Comparison of ENCODE assay signal across 9 cellular contexts in the genomic region with DNA sequence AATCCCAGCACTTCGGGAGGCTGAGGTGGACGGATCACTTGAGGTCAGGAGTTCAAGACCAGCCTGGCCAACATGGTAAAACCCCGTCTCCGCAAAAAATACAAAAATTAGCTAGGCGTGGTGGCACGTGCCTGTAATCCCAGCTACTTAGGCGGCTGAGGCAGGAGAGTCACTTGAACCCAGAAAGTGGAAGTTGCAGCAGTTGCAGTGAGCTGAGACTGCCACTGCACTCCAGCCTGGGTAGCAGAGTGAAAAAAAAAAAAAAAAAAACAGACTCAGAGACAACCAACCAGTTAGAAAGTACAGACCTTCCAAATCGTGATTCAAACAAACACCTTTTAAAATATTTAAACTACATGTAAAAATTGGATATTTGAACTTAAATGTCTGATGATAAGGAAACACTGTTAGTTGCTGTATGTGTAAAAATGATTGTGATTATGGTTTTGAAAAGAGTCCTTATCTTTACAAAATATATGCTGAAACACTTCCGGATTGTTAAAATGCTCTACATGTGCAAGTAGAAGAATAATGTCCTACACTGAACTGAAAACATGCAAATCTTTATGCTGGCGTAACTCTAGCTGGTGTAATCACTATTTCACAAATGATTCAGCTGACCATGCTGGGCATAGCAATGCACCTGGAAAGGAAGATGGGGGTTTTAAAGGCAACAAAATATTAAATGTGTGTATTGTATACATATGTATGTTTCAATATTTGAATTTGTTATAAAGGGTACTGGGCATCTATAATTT. TPM values are rescaled to one million over a fixed set of nuclear protein-coding genes. Genes with fewer than 3 reads are reported as not detected.
A peak's percentile ranks its signal among the peaks of the same experiment; 100 is the strongest.
DNase-seq lines count a peak whose midpoint lies in the region; ATAC-seq, FAIRE-seq and TF ChIP-seq lines count a peak whose summit lies in the region.
"Had no signal": no experiment of that assay in that cellular context is flagged by ENCODE, and none has a peak within 500 bp of the region (broad histone marks: within the 10 kb centered on the region; RNA-seq: fewer than 3 reads in every experiment).

No MANE protein-coding gene starts in this region.

- SMC1A ChIA-PET in GM12878 (lab: Charles Lee; ENCODE audit: uncharacterized antibody, unreplicated experiment) = interaction anchor here (0.9 to 4.5 kb wide), 22 partner anchors 9 to 114 kb away, joined by 3 to 47 read pairs (median 5); no protein-coding TSS in a partner anchor

- peaks cover 0 to 4% of the 10 kb centered on the region in 2 experiments; a peak in 3 of 4 replicates for H3K36me3 ChIP-seq in GM12878 (ENCODE audit: control insufficient read depth in 2 of 2, insufficient read depth in 2 of 2, low read length in 1 of 2)
- no peaks in the 10 kb centered on the region for H3K36me3 ChIP-seq in stomach
- no peaks in the 10 kb centered on the region for H3K36me3 ChIP-seq in right atrium auricular region
- H3K36me3 ChIP-seq: gastrocnemius medialis had no signal

- peak; percentile 67 for DNase-seq in GM12878 (ENCODE audit: low read depth, low spot score)
- DNase-seq in stomach = no peak
- DNase-seq in RPMI8226 = no peak
- DNase-seq in right atrium auricular region (ENCODE audit: low spot score) = no peak
- no peak for DNase-seq in effector CD4-positive, alpha-beta T cell
- DNase-seq: gastrocnemius medialis had no signal

- TF ChIP-seq RAD21 in GM12878 (IDR thresholded peaks at IDR 0.05; ENCODE audit: insufficient read depth, low read depth, low read length) = no peak

- H3K27ac ChIP-seq in GM12878 (ENCODE audit: control insufficient read depth, insufficient read depth) (peak overlapping the region; percentile 79), stomach (no peak overlapping the region), right atrium auricular region (no peak overlapping the region)
- H3K27ac ChIP-seq: gastrocnemius medialis had no signal

- H4K20me1 ChIP-seq in GM12878 (ENCODE audit: control insufficient read depth, insufficient read depth) = no peaks in the 10 kb centered on the region

- H3K79me2 ChIP-seq in GM12878 (ENCODE audit: control insufficient read depth, insufficient read depth, low read length) = peaks cover 77% of the 10 kb centered on the region

- H3K4me3 ChIP-seq in GM12878 (peak overlapping the region; percentile 31; the same call in 1 of the 2 replicates), stomach (no peak overlapping the region), right atrium auricular region (no peak overlapping the region)
- H3K4me3 ChIP-seq: gastrocnemius medialis had no signal

- H3K9me3 ChIP-seq in GM12878 (replicated peaks; ENCODE audit: control insufficient read depth, insufficient read depth, low read length) (no peaks in the 10 kb centered on the region), stomach (peaks cover 0 to 6% (median 0%) of the 10 kb centered on the region in 4 donors), right atrium auricular region (no peaks in the 10 kb centered on the region)
- H3K9me3 ChIP-seq: gastrocnemius medialis had no signal

- H3K27me3 ChIP-seq in GM12878 (replicated peaks in 1 of 2; ENCODE audit: control insufficient read depth in 2 of 2, insufficient read depth in 2 of 2, low read length in 1 of 2) (no peaks in the 10 kb centered on the region), stomach (no peaks in the 10 kb centered on the region), right atrium auricular region (no peaks in the 10 kb centered on the region)
- H3K27me3 ChIP-seq: gastrocnemius medialis had no signal

- POLR2A ChIA-PET in GM12878 (lab: Charles Lee) = interaction anchor here (0.6 to 4.8 kb wide), 13 partner anchors 9 to 121 kb away, joined by 3 to 25 read pairs (median 6); no protein-coding TSS in a partner anchor

- no peak overlapping the region for H2AFZ ChIP-seq in GM12878 (ENCODE audit: control insufficient read depth, low read depth, low read length)

- intact Hi-C loops in GM12878 (cut with micrococcal nuclease; ENCODE audit: unreplicated experiment) (loop anchor here (5.0 kb wide), 1 partner anchor 33 kb away; no protein-coding TSS in a partner anchor), stomach (cut with DNase I; ENCODE audit: low total_unique reads) (no loop called here)

- CTCF ChIA-PET in GM12878 (lab: Yijun Ruan, JAX) = interaction anchor here (0.8 to 3.4 kb wide), 5 partner anchors 13 to 111 kb away, joined by 3 to 8 read pairs (median 4); no protein-coding TSS in a partner anchor

- peak overlapping the region; percentile 52 for H3K9ac ChIP-seq in GM12878 (ENCODE audit: control insufficient read depth, insufficient read depth, low read length)

- RAD21 ChIA-PET in GM12878 (lab: Charles Lee; ENCODE audit: unreplicated experiment) = interaction anchor here (0.7 to 5.4 kb wide), 21 partner anchors 9 to 212 kb away, joined by 3 to 53 read pairs (median 5); no protein-coding TSS in a partner anchor

- ATAC-seq in GM18511 (IDR thresholded peaks at IDR 0.05; ENCODE audit: unreplicated experiment) (peak; percentile 85), GM21528 (IDR thresholded peaks at IDR 0.05; ENCODE audit: low FRiP score, unreplicated experiment) (peak; percentile 76), HG03439 (IDR thresholded peaks at IDR 0.05; ENCODE audit: unreplicated experiment) (peak; percentile 66), GM12878 (peak; percentile 84)
- ATAC-seq: gastrocnemius medialis had no signal

- 11% methylated on average over 10 of the region's 10 CpGs for WGBS in GM12878 (ENCODE audit: insufficient coverage, insufficient replicate concordance, low lambda C conversion rate, missing lambda C conversion rate)
- WGBS in stomach, 5 donors = 28 to 69% (median 46%) methylated on average over 10 of the region's 10 CpGs

- peak overlapping the region; percentile 40 for H3K4me2 ChIP-seq in GM12878 (ENCODE audit: control insufficient read depth, insufficient read depth)

- FAIRE-seq in GM12878 (lab: Jason Lieb, UNC) = no peak

- TF ChIP-seq CTCF in GM12878 (IDR thresholded peaks at IDR 0.05 in 2 of 3, conservative IDR thresholded peaks at IDR 0.05 in 1 of 3; ENCODE audit: control insufficient read depth in 2 of 3, extremely low read depth in 1 of 3, insufficient read depth in 1 of 3, low read depth in 3 of 3, low read length in 3 of 3) (no peak), stomach (IDR thresholded peaks at IDR 0.05) (no peak), right atrium auricular region (IDR thresholded peaks at IDR 0.05) (no peak)

- BruUV-seq in GM12878 (replicated peaks; lab: Mats Ljungman, UMichigan) = no TSS peak

- in situ Hi-C loops in GM12878 (cut with MboI) = no loop called here

- TF ChIP-seq EP300 in GM12878 (IDR thresholded peaks at IDR 0.05; ENCODE audit: borderline replicate concordance in 1 of 2, control insufficient read depth in 1 of 2, low read depth in 2 of 2, low read length in 2 of 2) (peak in 1 of 2 experiments; percentile 54; a peak in 1 of 4 replicates), stomach (IDR thresholded peaks at IDR 0.05) (no peak)

- TF ChIP-seq POLR2A in GM12878 (IDR thresholded peaks at IDR 0.05; ENCODE audit: low read depth, low read length) (no peak), stomach (IDR thresholded peaks at IDR 0.05) (no peak)

- H3K4me1 ChIP-seq in GM12878 (ENCODE audit: control insufficient read depth, insufficient read depth, low read length) (peaks cover 22% of the 10 kb centered on the region), stomach (no peaks in the 10 kb centered on the region), right atrium auricular region (no peaks in the 10 kb centered on the region)
- H3K4me1 ChIP-seq: gastrocnemius medialis had no signal

TF ChIP-seq in GM12878, 131 proteins besides CTCF, POLR2A, EP300 and RAD21 (continues in another document):
- TF ChIP-seq IKZF1 (conservative IDR thresholded peaks at IDR 0.05) (0 out of 2 replicates have a peak, but pooled peaks have one; percentile 39), SIN3A (IDR thresholded peaks at IDR 0.05; ENCODE audit: low read depth, low read length) (no peak), IKZF2 (IDR thresholded peaks at IDR 0.05) (peak; percentile 8 to 11; a peak in 2 of 4 replicates), POLR2AphosphoS5 (IDR thresholded peaks at IDR 0.05; ENCODE audit: low read length) (0 out of 2 replicates have a peak, but pooled peaks have one; percentile 43), JUNB (IDR thresholded peaks at IDR 0.05) (peak; percentile 66), TBL1XR1 (IDR thresholded peaks at IDR 0.05; ENCODE audit: low read depth, low read length) (no peak), CHD1 (IDR thresholded peaks at IDR 0.05; ENCODE audit: low read depth, low read length) (0 out of 2 replicates have a peak, but pooled peaks have one; percentile 9), ZNF384 (IDR thresholded peaks at IDR 0.05; ENCODE audit: borderline replicate concordance, low read depth, low read length) (peak; percentile 86), PAX5 (IDR thresholded peaks at IDR 0.05; ENCODE audit: borderline replicate concordance, low read depth, low read length) (peak; percentile 21; the same call in 1 of the 2 replicates), BCL11A (IDR thresholded peaks at IDR 0.05; ENCODE audit: low read depth, low read length) (0 out of 2 replicates have a peak, but pooled peaks have one; percentile 15), MXI1 (IDR thresholded peaks at IDR 0.05; ENCODE audit: low read depth, low read length) (peak; percentile 40; the same call in 1 of the 2 replicates), CREM (IDR thresholded peaks at IDR 0.05; ENCODE audit: low read depth) (peak; percentile 35; the same call in 1 of the 2 replicates), RUNX3 (IDR thresholded peaks at IDR 0.05; ENCODE audit: low read length) (peak; percentile 49; the same call in 1 of the 2 replicates)

RNA-seq across cellular contexts. Expression of a gene that starts 37.8 kb away (rescaled TPM):
- 127 and 135 TPM in 2 replicates for total RNA-seq in GM12878 (2013; cell fraction: nucleolus; rRNA removed)
- total RNA-seq in GM12878 (2014; rRNA removed) (62.9 and 64.1 TPM in 2 replicates), GM12878 (2014; rRNA removed; fragmentation: Illumina TruSeq; extraction: Trizol) (93.8 and 97.0 TPM in 2 replicates), GM12878 (2021) (133 and 147 TPM in 2 replicates), stomach (10 to 100 TPM in 3 of 5 donors, 1 to 10 TPM in 2; 3.5 to 25.0 (median 11.6) TPM), right atrium auricular region (10 to 100 TPM in 1 of 2 donors, 1 to 10 TPM in 1; 9.4 to 21.4 TPM)
- polyA plus RNA-seq in GM12878 (2011; ENCODE audit: low read depth) = 47.8 TPM
- polyA plus RNA-seq in GM12878 (2011; rRNA removed) (196 and 229 TPM in 2 replicates), GM12878 (2014; fragmentation: Illumina TruSeq; extraction: Trizol) (138 and 150 TPM in 2 replicates), GM12878 (2014; fragmentation: Nextera tagmentation; extraction: Ambion mirVana) (10 to 100 TPM; 19.4 to 29.4 TPM), GM12878 (2014; rRNA removed) (77.0 and 88.7 TPM in 2 replicates), GM12878 (2016; fragmentation: Nextera tagmentation; extraction: Ambion mirVana) (100 to 1,000 TPM; 202 to 208 TPM), stomach (10 to 100 TPM in 2 of 3 donors, 1 to 10 TPM in 1; 3.7 to 17.8 (median 14.8) TPM)
- polyA plus RNA-seq in GM12878 (2011; cell fraction: cytosol; rRNA removed) = 102 and 107 TPM in 2 replicates
- 109 and 117 TPM in 2 replicates for polyA plus RNA-seq in GM12878 (2011; cell fraction: nucleus; rRNA removed)
- polyA plus RNA-seq in GM12878 (2012) = 97.8 and 124 TPM in 2 replicates
- 189 and 277 TPM in 2 replicates for polyA minus RNA-seq in GM12878 (2011; rRNA and poly(A)+ RNA removed)
- polyA minus RNA-seq in GM12878 (2011; cell fraction: cytosol; rRNA and poly(A)+ RNA removed) = 51.5 and 57.2 TPM in 2 replicates
- 31.6 and 79.4 TPM in 2 replicates for polyA minus RNA-seq in GM12878 (2011; cell fraction: nucleus; rRNA and poly(A)+ RNA removed)
